ENCODE assay signal across 8 cellular contexts in genomic region chr2:102848366-102848839, GRCh38.
DNase-seq lines count a peak whose midpoint lies in the region; ATAC-seq, FAIRE-seq and TF ChIP-seq lines count a peak whose summit lies in the region.

No MANE protein-coding gene starts in this region.

- FAIRE-seq in GM19239 (lab: Jason Lieb, UNC): no peak

- TF ChIP-seq CTCF in fibroblast of mammary gland (conservative IDR thresholded peaks at IDR 0.05; ENCODE audit: control insufficient read depth, insufficient read depth, low read depth, low read length): no peak

- DNase-seq in COLO829 (ENCODE audit: low spot score) (peak; percentile 71), LoVo (ENCODE audit: low spot score) (peak; percentile 42), SHP77 (lab: John Stamatoyannopoulos, UW) (peak; percentile 70 to 72), fibroblast of mammary gland (ENCODE audit: low read depth) (peak; percentile 50), myocyte (ENCODE audit: low read depth) (peak; percentile 88), GM19239 (ENCODE audit: insufficient read length, low spot score) (no peak)

- H3K4me3 ChIP-seq in fibroblast of mammary gland (ENCODE audit: control insufficient read depth, low read depth, low read length): no peak overlapping the region

- ATAC-seq in HG03097 (IDR thresholded peaks at IDR 0.05; ENCODE audit: low FRiP score, unreplicated experiment): no peak
- no peak for ATAC-seq in GM19397 (IDR thresholded peaks at IDR 0.05; ENCODE audit: unreplicated experiment)
